1 cellular context compared by ENCODE assay signal in genomic region chr16:71927383-71927782, GRCh38.
TF ChIP-seq lines count a peak whose summit lies in the region.

No MANE protein-coding gene starts in this region.

TF ChIP-seq in GM23338, 12 proteins besides CTCF, POLR2A, EP300 and RAD21 (continued from another document):
- TF ChIP-seq REST (IDR thresholded peaks at IDR 0.05; ENCODE audit: unreplicated experiment), result no peak
- no peak for TF ChIP-seq POLR2AphosphoS5 (IDR thresholded peaks at IDR 0.05; ENCODE audit: low read depth)
- no peak for TF ChIP-seq ZNF331 (CRISPR knock-in tag; IDR thresholded peaks at IDR 0.05; ENCODE audit: low read depth)
- TF ChIP-seq STAT1 (IDR thresholded peaks at IDR 0.05; ENCODE audit: unreplicated experiment), result no peak
